7 cellular contexts compared by ENCODE assay signal in the genomic region with DNA sequence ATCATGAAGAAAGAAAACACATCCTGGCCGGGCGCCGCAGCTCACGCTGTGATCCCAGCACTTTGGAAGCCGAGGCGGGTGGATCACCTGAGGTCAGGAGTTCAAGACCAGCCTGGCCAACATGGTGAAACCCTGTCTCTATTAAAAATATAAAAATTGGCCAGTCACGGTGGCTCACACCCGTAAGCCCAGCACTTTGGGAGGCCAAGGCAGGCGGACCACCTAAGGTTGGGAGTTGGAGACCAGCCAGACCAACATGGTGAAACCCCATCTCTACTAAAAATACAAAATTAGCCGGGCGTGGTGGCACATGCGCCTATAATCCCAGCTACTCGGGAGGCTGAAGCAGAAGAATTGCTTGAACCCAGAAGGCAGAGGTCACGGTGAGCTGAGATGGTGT. TPM values are rescaled to one million over a fixed set of nuclear protein-coding genes. Genes with fewer than 3 reads are reported as not detected.
DNase-seq lines count a peak whose midpoint lies in the region; ATAC-seq and TF ChIP-seq lines count a peak whose summit lies in the region.
"Not testable (repeated sequence)": the region's sequence is repeated elsewhere in the genome, so short reads cannot be mapped to it uniquely, and the experiment has no call there.

No MANE protein-coding gene starts in this region.

- not testable (repeated sequence) for H3K4me3 ChIP-seq in BLaER1 treated with 17β-estradiol and CSF1 and Interleukin-3, amounts not matched to agents 10 nM and 100 nM; HCT116 (replicated peaks in 1 of 2; ENCODE audit: low read depth in 1 of 2, low read length in 2 of 2); RWPE2 (ENCODE audit: severe bottlenecking); mammary epithelial cell (replicated peaks in 1 of 3; ENCODE audit: insufficient read depth in 1 of 3, low read depth in 2 of 3, low read length in 3 of 3); lower lobe of right lung; sigmoid colon

- H3K36me3 ChIP-seq in BLaER1 treated with 17β-estradiol and CSF1 and Interleukin-3, amounts not matched to agents 10 nM and 100 nM = peaks cover 0 to 75% (median 20%) of the 10 kb centered on the region in 11 experiments; a peak in 13 of 22 replicates
- not testable (repeated sequence) for H3K36me3 ChIP-seq in HCT116 (ENCODE audit: control insufficient read depth in 1 of 2, insufficient read depth in 2 of 2, low read length in 2 of 2); mammary epithelial cell (ENCODE audit: insufficient read depth, low read length); lower lobe of right lung; sigmoid colon
- peaks cover 52% of the 10 kb centered on the region for H3K36me3 ChIP-seq in RWPE2 (ENCODE audit: low read depth)

- CTCF ChIA-PET in HCT116 (lab: Charles Lee) = interaction anchor here (0.6 to 1.7 kb wide), 2 partner anchors 9 to 18 kb away, joined by 3 to 4 read pairs; no protein-coding TSS in a partner anchor
- CTCF ChIA-PET in mammary epithelial cell (lab: Charles Lee; ENCODE audit: low non-redundant PET) = interaction anchor here (1.2 kb wide), 1 partner anchor 93 kb away, joined by 3 read pairs; no protein-coding TSS in a partner anchor

- TF ChIP-seq RAD21 in HCT116 (IDR thresholded peaks at IDR 0.05; ENCODE audit: low read depth) = not testable (repeated sequence)

- H3K9ac ChIP-seq in BLaER1 treated with 17β-estradiol and CSF1 and Interleukin-3, amounts not matched to agents 10 nM and 100 nM; mammary epithelial cell (ENCODE audit: insufficient read depth, low read length): not testable (repeated sequence)
- H3K9ac ChIP-seq in HCT116 (ENCODE audit: low read length) = 0 out of 2 replicates have a peak overlapping the region, but pooled peaks have one; percentile 59

- 99% methylated on average over 10 of the region's 14 CpGs for WGBS in mammary epithelial cell (ENCODE audit: low coverage, missing lambda C conversion rate)
- 86 to 91% methylated on average over 14 of the region's 14 CpGs for WGBS in sigmoid colon, 2 donors

- H3K79me2 ChIP-seq in HCT116 (ENCODE audit: insufficient read depth, low read length) = peaks cover 91% of the 10 kb centered on the region
- peaks cover 89% of the 10 kb centered on the region for H3K79me2 ChIP-seq in mammary epithelial cell (ENCODE audit: insufficient read depth, low read length)

- intact Hi-C loops in HCT116 (cut with micrococcal nuclease) (loop anchor here (2.0 kb wide), 1 partner anchor 39 kb away; no protein-coding TSS in a partner anchor), mammary epithelial cell (cut with micrococcal nuclease) (loop anchor here (2.0 kb wide), 1 partner anchor 47 kb away; no protein-coding TSS in a partner anchor), Right ventricle myocardium superior (cut with DNase I) (loop anchor here (10.0 kb wide), 1 partner anchor 67 kb away; no protein-coding TSS in a partner anchor), sigmoid colon (cut with DNase I) (loop anchor here (5.0 kb wide), 1 partner anchor 90 kb away; no protein-coding TSS in a partner anchor)
- intact Hi-C loops in lower lobe of right lung (cut with DNase I) = not testable (repeated sequence)

- ATAC-seq in HCT116; RWPE2 (ENCODE audit: low read depth); Right ventricle myocardium superior (ENCODE audit: poor library complexity); lower lobe of right lung: not testable (repeated sequence)

- H3K4me2 ChIP-seq in BLaER1 treated with 17β-estradiol and CSF1 and Interleukin-3, amounts not matched to agents 10 nM and 100 nM = peak overlapping the region in 8 of 11 experiments; percentile 7 to 60 (median 46); a peak in 10 of 22 replicates
- peak overlapping the region; percentile 62; the same call in 1 of the 2 replicates for H3K4me2 ChIP-seq in HCT116 (ENCODE audit: low read length)
- H3K4me2 ChIP-seq in mammary epithelial cell (ENCODE audit: insufficient read depth, low read depth, low read length) = not testable (repeated sequence)

- peak overlapping the region in 8 of 11 experiments; percentile 13 to 58 (median 25); a peak in 9 of 22 replicates for H3K27ac ChIP-seq in BLaER1 treated with 17β-estradiol and CSF1 and Interleukin-3, amounts not matched to agents 10 nM and 100 nM
- H3K27ac ChIP-seq in HCT116 (ENCODE audit: low read depth, low read length); lower lobe of right lung: not testable (repeated sequence)
- H3K27ac ChIP-seq in RWPE2 (ENCODE audit: poor library complexity, severe bottlenecking) (peak overlapping the region; percentile 98), mammary epithelial cell (ENCODE audit: insufficient read depth, low read depth, low read length) (peak overlapping the region; percentile 39), sigmoid colon (peak overlapping the region in 3 of 4 donors; percentile 81 to 93 (median 92))

- DNase-seq in HCT116 (ENCODE audit: low read depth, low spot score); RWPE2 (ENCODE audit: low spot score); mammary epithelial cell; sigmoid colon: not testable (repeated sequence)
- peak; percentile 37 for DNase-seq in Right ventricle myocardium superior
- peak; percentile 29 for DNase-seq in lower lobe of right lung

- peaks cover 23 to 93% (median 72%) of the 10 kb centered on the region in 10 experiments for H3K4me1 ChIP-seq in BLaER1 treated with 17β-estradiol and CSF1 and Interleukin-3, amounts not matched to agents 10 nM and 100 nM
- H3K4me1 ChIP-seq in HCT116 (ENCODE audit: control insufficient read depth in 1 of 2, insufficient read depth in 2 of 2, low read length in 2 of 2) (peaks cover 59 to 92% of the 10 kb centered on the region in 2 experiments), RWPE2 (ENCODE audit: insufficient read depth, poor library complexity, severe bottlenecking) (peaks cover 70% of the 10 kb centered on the region), mammary epithelial cell (ENCODE audit: insufficient read depth, low read length) (peaks cover 36% of the 10 kb centered on the region), lower lobe of right lung (peaks cover 30% of the 10 kb centered on the region), sigmoid colon (peaks cover 0 to 69% (median 59%) of the 10 kb centered on the region in 4 donors)

- not testable (repeated sequence) for H2AFZ ChIP-seq in HCT116 (ENCODE audit: low read depth, low read length, poor library complexity, severe bottlenecking); mammary epithelial cell (ENCODE audit: low read depth, low read length)

- RAD21 ChIA-PET in HCT116 (lab: Charles Lee; ENCODE audit: low non-redundant PET in 1 of 2, low total read pairs in 2 of 2, uncharacterized antibody in 2 of 2, unreplicated experiment in 2 of 2) = not testable (repeated sequence)

- H3K9me3 ChIP-seq in BLaER1 treated with 17β-estradiol and CSF1 and Interleukin-3, amounts not matched to agents 10 nM and 100 nM (replicated peaks in 1 of 11); HCT116 (ENCODE audit: control insufficient read depth in 1 of 2, insufficient read depth in 1 of 2, low read depth in 1 of 2, low read length in 2 of 2); RWPE2 (ENCODE audit: severe bottlenecking); mammary epithelial cell (replicated peaks; ENCODE audit: insufficient read depth, low read length); lower lobe of right lung; sigmoid colon: not testable (repeated sequence)

- dilution Hi-C loops in mammary epithelial cell (cut with HindIII; ENCODE audit: low sequenced_read_pairs) = not testable (repeated sequence)

- peaks cover 0 to 98% (median 17%) of the 10 kb centered on the region in 11 experiments; a peak in 14 of 22 replicates for H4K20me1 ChIP-seq in BLaER1 treated with 17β-estradiol and CSF1 and Interleukin-3, amounts not matched to agents 10 nM and 100 nM
- not testable (repeated sequence) for H4K20me1 ChIP-seq in HCT116 (ENCODE audit: insufficient read depth); mammary epithelial cell (ENCODE audit: insufficient read depth, low read length)

- not testable (repeated sequence) for BruUV-seq in HCT116 (replicated peaks; lab: Mats Ljungman, UMichigan); mammary epithelial cell (replicated peaks; lab: Mats Ljungman, UMichigan)

- POLR2A ChIA-PET in HCT116 (lab: Charles Lee) = not testable (repeated sequence)

- H3K9me2 ChIP-seq in HCT116 (ENCODE audit: insufficient read depth) = not testable (repeated sequence)

- not testable (repeated sequence) for H3K27me3 ChIP-seq in BLaER1 treated with 17β-estradiol and CSF1 and Interleukin-3, amounts not matched to agents 10 nM and 100 nM; HCT116 (ENCODE audit: insufficient read depth, low read length); RWPE2 (ENCODE audit: insufficient read depth, poor library complexity, severe bottlenecking); mammary epithelial cell (ENCODE audit: insufficient read depth, low read length); lower lobe of right lung (ENCODE audit: low read depth); sigmoid colon

- in situ Hi-C loops in mammary epithelial cell (cut with MboI; ENCODE audit: low sequenced_read_pairs in 2 of 2) = loop anchor here in 1 of 2 donors (10.0 kb wide), 1 partner anchor 97 kb away; no protein-coding TSS in a partner anchor

- TF ChIP-seq EP300 in sigmoid colon (IDR thresholded peaks at IDR 0.05) = not testable (repeated sequence)

- not testable (repeated sequence) for TF ChIP-seq POLR2A in HCT116 (IDR thresholded peaks at IDR 0.05; ENCODE audit: borderline replicate concordance, extremely low read depth, insufficient read depth, insufficient read length); sigmoid colon (IDR thresholded peaks at IDR 0.05)

- not testable (repeated sequence) for TF ChIP-seq CTCF in HCT116 (IDR thresholded peaks at IDR 0.05 in 2 of 3, conservative IDR thresholded peaks at IDR 0.05 in 1 of 3; ENCODE audit: borderline replicate concordance in 1 of 3, insufficient read depth in 1 of 3, low read depth in 2 of 3, low read length in 2 of 3); RWPE2 (IDR thresholded peaks at IDR 0.05; ENCODE audit: poor library complexity, severe bottlenecking); mammary epithelial cell (conservative IDR thresholded peaks at IDR 0.05 in 1 of 2, IDR thresholded peaks at IDR 0.05 in 1 of 2; ENCODE audit: extremely low read depth in 1 of 2, insufficient read depth in 1 of 2, low read depth in 1 of 2, low read length in 2 of 2); lower lobe of right lung (IDR thresholded peaks at IDR 0.05); sigmoid colon (IDR thresholded peaks at IDR 0.05)

RNA-seq across cellular contexts. Expression of a gene that starts 7.7 kb away (rescaled TPM):
- total RNA-seq in HCT116 (2021; ENCODE audit: unreplicated experiment) (83.7 TPM), mammary epithelial cell (100 to 1,000 TPM; 126 to 128 TPM), Right ventricle myocardium superior (20.2 TPM), lower lobe of right lung (42.6 TPM), sigmoid colon (10 to 100 TPM; 50.4 to 75.9 (median 67.1) TPM)
- 60.7 and 64.7 TPM in 2 replicates for polyA plus RNA-seq in HCT116 (2012)
- polyA plus RNA-seq in mammary epithelial cell (87.8 TPM), sigmoid colon (10 to 100 TPM in 1 of 3 donors, 1 to 10 TPM in 2; 1.4 to 11.5 (median 8.4) TPM)
- polyA minus RNA-seq in mammary epithelial cell = 188 TPM

RNA-seq across cellular contexts. Expression of a gene that starts 25.1 kb away (rescaled TPM):
- 14.0 TPM for total RNA-seq in HCT116 (2021; ENCODE audit: unreplicated experiment)
- 8.4 and 9.6 TPM in 2 replicates for polyA plus RNA-seq in HCT116 (2012)
- 10 to 100 TPM; 14.3 to 17.2 TPM for total RNA-seq in mammary epithelial cell
- 17.8 TPM for polyA plus RNA-seq in mammary epithelial cell
- polyA minus RNA-seq in mammary epithelial cell = 20.6 TPM
- 17.1 TPM for total RNA-seq in Right ventricle myocardium superior
- total RNA-seq in lower lobe of right lung = 9.1 TPM
- 10 to 100 TPM in 3 of 4 donors, 1 to 10 TPM in 1; 8.0 to 13.6 (median 11.0) TPM for total RNA-seq in sigmoid colon
- 1 to 10 TPM; 6.0 to 9.2 (median 8.1) TPM for polyA plus RNA-seq in sigmoid colon
